ENCODE assay signal across 8 cellular contexts in the genomic region with DNA sequence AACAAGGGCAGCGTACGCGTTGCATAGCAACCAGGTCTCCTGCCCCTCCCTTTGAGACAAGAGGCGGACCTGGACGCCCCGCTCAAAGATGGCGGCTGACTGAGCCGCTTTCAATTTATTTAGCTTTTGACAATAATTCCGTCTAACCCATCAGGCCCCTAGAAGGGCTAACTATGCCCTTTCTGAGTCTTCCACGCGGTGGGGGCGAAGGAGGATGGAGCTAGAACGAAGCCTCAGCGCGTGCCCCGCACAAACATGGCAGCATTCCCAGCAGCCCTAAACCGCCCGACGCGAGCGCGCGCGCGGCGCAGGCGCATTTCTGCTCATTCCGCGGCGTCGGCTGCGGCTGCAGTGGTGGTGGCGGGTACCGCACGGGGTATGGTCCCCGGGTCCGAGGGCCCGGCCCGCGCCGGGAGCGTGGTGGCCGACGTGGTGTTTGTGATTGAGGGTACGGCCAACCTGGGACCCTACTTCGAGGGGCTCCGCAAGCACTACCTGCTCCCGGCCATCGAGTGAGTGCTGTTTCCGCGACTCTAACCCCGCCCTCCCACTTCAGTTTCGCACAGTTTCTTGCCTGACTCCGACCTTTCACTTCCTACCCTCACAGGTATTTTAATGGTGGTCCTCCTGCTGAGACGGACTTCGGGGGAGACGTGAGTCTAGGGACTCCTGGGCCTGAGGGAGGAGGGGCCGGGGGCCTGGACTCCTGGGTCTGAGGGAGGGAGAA. TPM values are rescaled to one million over a fixed set of nuclear protein-coding genes. Genes with fewer than 3 reads are reported as not detected.
A peak's percentile ranks its signal among the peaks of the same experiment; 100 is the strongest.
DNase-seq lines count a peak whose midpoint lies in the region; TF ChIP-seq lines count a peak whose summit lies in the region.

Gene MED25 (plus strand): TSS at position 326 of the 727 bp plus-strand sequence. CDS start 53 bp downstream, at position 379.

- H3K27me3 Mint-ChIP-seq in neural progenitor cell (ENCODE audit: insufficient read depth, low read depth): peaks cover 17% of the 10 kb centered on the region

- H3K27me3 ChIP-seq in Loucy (ENCODE audit: insufficient read depth, low read length, poor library complexity, severe bottlenecking) (no peaks in the 10 kb centered on the region), neural progenitor cell (no peaks in the 10 kb centered on the region)

- H3K79me2 ChIP-seq in Loucy (ENCODE audit: insufficient read depth, low read length) (peaks cover 28% of the 10 kb centered on the region), neural progenitor cell (ENCODE audit: low read depth) (peaks cover 46% of the 10 kb centered on the region)

- peaks cover 11% of the 10 kb centered on the region for H3K36me3 Mint-ChIP-seq in neural progenitor cell

- no peak for TF ChIP-seq CTCF in Loucy (conservative IDR thresholded peaks at IDR 0.05; ENCODE audit: low read length)
- no peak for TF ChIP-seq CTCF in foreskin fibroblast (IDR thresholded peaks at IDR 0.05; ENCODE audit: low read depth, low read length)
- peak; percentile 27 for TF ChIP-seq CTCF in neural progenitor cell (IDR thresholded peaks at IDR 0.05)

- peak; percentile 74 for DNase-seq in H4 (ENCODE audit: low spot score)
- DNase-seq in SHP77 (lab: John Stamatoyannopoulos, UW): peak; percentile 78 to 79
- peak; percentile 72 for DNase-seq in activated gamma-delta T cell treated with anti-CD3 and anti-CD28 coated beads, Interleukin-2, amount 50 U/mL, for 16 hours (ENCODE audit: low read depth)
- DNase-seq in foreskin fibroblast: peak; percentile 77 to 94
- peak; percentile 94 for DNase-seq in neural progenitor cell (ENCODE audit: low spot score)
- peak; percentile 64 for DNase-seq in stromal cell of bone marrow (ENCODE audit: low read depth)

- H3K4me3 ChIP-seq in Loucy (ENCODE audit: low read length, poor library complexity, severe bottlenecking) (peak within 1 kb of the TSS; percentile 92), foreskin fibroblast (ENCODE audit: low read depth in 1 of 2, low read length in 2 of 2) (peak within 1 kb of the TSS; percentile 87 to 96), neural progenitor cell (peak within 1 kb of the TSS; percentile 91)

- H3K4me1 ChIP-seq in ES-I3 (ENCODE audit: insufficient read depth, low read length) (no peaks in the 10 kb centered on the region; the same call in 1 of the 2 replicates), Loucy (ENCODE audit: insufficient read depth, low read length, poor library complexity, severe bottlenecking) (peaks cover 18% of the 10 kb centered on the region), neural progenitor cell (peaks cover 15% of the 10 kb centered on the region)

- no peaks in the 10 kb centered on the region for H3K9me3 Mint-ChIP-seq in neural progenitor cell

- H3K9ac ChIP-seq in ES-I3 (ENCODE audit: low read depth, low read length) (peak within 1 kb of the TSS; percentile 96), Loucy (ENCODE audit: low read depth, low read length, poor library complexity, severe bottlenecking) (peak within 1 kb of the TSS; percentile 89), neural progenitor cell (peak within 1 kb of the TSS; percentile 92)

- H3K36me3 ChIP-seq in ES-I3 (ENCODE audit: insufficient read depth, low read length) (peaks cover 4% of the 10 kb centered on the region; the same call in 1 of the 2 replicates), Loucy (ENCODE audit: insufficient read depth, low read length) (no peaks in the 10 kb centered on the region), neural progenitor cell (no peaks in the 10 kb centered on the region)

- H3K9me2 ChIP-seq in Loucy (replicated peaks; ENCODE audit: low read depth, low read length): no peaks in the 10 kb centered on the region

- H3K27ac ChIP-seq in neural progenitor cell: peak within 1 kb of the TSS; percentile 66

- H3K9me3 ChIP-seq in ES-I3 (ENCODE audit: control insufficient read depth, insufficient read depth, low read length): no peaks in the 10 kb centered on the region
- H3K9me3 ChIP-seq in Loucy (ENCODE audit: insufficient read depth, low read depth, low read length): no peaks in the 10 kb centered on the region
- H3K9me3 ChIP-seq in neural progenitor cell (ENCODE audit: low read depth): no peaks in the 10 kb centered on the region

- H3K4me2 ChIP-seq in Loucy (ENCODE audit: low read depth, low read length, poor library complexity, severe bottlenecking) (peak within 1 kb of the TSS; percentile 85), neural progenitor cell (peak within 1 kb of the TSS; percentile 74)

- peaks cover 36% of the 10 kb centered on the region for H3K4me1 Mint-ChIP-seq in neural progenitor cell

- H3K4me3 Mint-ChIP-seq in neural progenitor cell: peak within 1 kb of the TSS; percentile 99

- no peaks in the 10 kb centered on the region for H3F3A ChIP-seq in Loucy (ENCODE audit: low read depth)
- peaks cover 27% of the 10 kb centered on the region for H3F3A ChIP-seq in neural progenitor cell (ENCODE audit: low read depth)

- H2AFZ ChIP-seq in Loucy (ENCODE audit: low read length): peak within 1 kb of the TSS; percentile 98
- peak within 1 kb of the TSS; percentile 100 for H2AFZ ChIP-seq in neural progenitor cell (replicated peaks)

- H3K27ac Mint-ChIP-seq in neural progenitor cell: peak within 1 kb of the TSS; percentile 100

- peaks cover 9% of the 10 kb centered on the region for H4K20me1 ChIP-seq in Loucy (ENCODE audit: insufficient read depth, low read length, poor library complexity, severe bottlenecking)
- H4K20me1 ChIP-seq in neural progenitor cell (ENCODE audit: low read depth): peaks cover 13% of the 10 kb centered on the region

RNA-seq across cellular contexts. Expression of gene MED25, which starts in this region (rescaled TPM):
- total RNA-seq in H4 (2014; rRNA removed; shearing (Covaris generic)): 16.1 TPM in 2 replicates
- total RNA-seq in neural progenitor cell (ENCODE audit: low replicate concordance): 44.9 and 54.1 TPM in 2 replicates

Comparison
In these comparisons a context has a peak if more than half of its experiments do, and no peak if none do; other contexts are left out.
1. Peak in every context shown above with its lines: DNase-seq, H3K4me3 ChIP-seq and H3K27ac ChIP-seq.